8 cellular contexts compared by ENCODE assay signal in genomic region chr4:2798399-2799301, GRCh38. TPM values are rescaled to one million over a fixed set of nuclear protein-coding genes. Genes with fewer than 3 reads are reported as not detected.
DNase-seq lines count a peak whose midpoint lies in the region; ATAC-seq and TF ChIP-seq lines count a peak whose summit lies in the region.

No MANE protein-coding gene starts in this region.

- H3K27ac Mint-ChIP-seq in endothelial cell (ENCODE audit: unreplicated experiment) (no peak overlapping the region), osteocyte (ENCODE audit: unreplicated experiment) (peak overlapping the region; percentile 94)

- H3K27me3 Mint-ChIP-seq in endothelial cell (ENCODE audit: unreplicated experiment) (peaks cover 3% of the 10 kb centered on the region), osteocyte (ENCODE audit: unreplicated experiment) (no peaks in the 10 kb centered on the region)

- H3K9me3 Mint-ChIP-seq in endothelial cell (ENCODE audit: unreplicated experiment): no peaks in the 10 kb centered on the region
- H3K9me3 Mint-ChIP-seq in osteocyte (ENCODE audit: unreplicated experiment): no peaks in the 10 kb centered on the region

- H3K4me1 Mint-ChIP-seq in endothelial cell (ENCODE audit: unreplicated experiment) (peaks cover 28% of the 10 kb centered on the region), osteocyte (ENCODE audit: unreplicated experiment) (peaks cover 85% of the 10 kb centered on the region)

- TF ChIP-seq CTCF in endothelial cell (IDR thresholded peaks at IDR 0.05; ENCODE audit: unreplicated experiment) (no peak), osteocyte (IDR thresholded peaks at IDR 0.05) (no peak)

- DNase-seq in DMS 273 (lab: John Stamatoyannopoulos, UW; ENCODE audit: unreplicated experiment) (peak; percentile 85), DMS 273 treated with DMSO at 0.1 percent for 48 hours (lab: John Stamatoyannopoulos, UW) (no peak), UCSD-AML1 (lab: John Stamatoyannopoulos, UW; ENCODE audit: unreplicated experiment) (peak; percentile 79), endothelial cell (ENCODE audit: low spot score) (peak; percentile 60), osteocyte (ENCODE audit: extremely low spot score, unreplicated experiment) (no peak), HCEC 1CT (no peak), cortex of kidney (lab: John Stamatoyannopoulos, UW) (no peak)

- H3K4me3 Mint-ChIP-seq in endothelial cell (ENCODE audit: unreplicated experiment) (peak overlapping the region; percentile 56), osteocyte (ENCODE audit: unreplicated experiment) (peak overlapping the region; percentile 48)

- ATAC-seq in HG03354 (IDR thresholded peaks at IDR 0.05; ENCODE audit: poor library complexity, severe bottlenecking, unreplicated experiment): peak; percentile 48

- H3K36me3 Mint-ChIP-seq in endothelial cell (ENCODE audit: low read depth, unreplicated experiment) (no peaks in the 10 kb centered on the region), osteocyte (ENCODE audit: unreplicated experiment) (peaks cover 2% of the 10 kb centered on the region)

RNA-seq across cellular contexts. Expression of gene SH3BP2, which starts 5.8 kb away (rescaled TPM):
- total RNA-seq in endothelial cell (ENCODE audit: unreplicated experiment) (150 TPM), osteocyte (105 and 110 TPM in 2 replicates)

RNA-seq across cellular contexts. Expression of gene TNIP2, which starts 42.5 kb away (rescaled TPM):
- total RNA-seq in endothelial cell (ENCODE audit: unreplicated experiment) (29.3 TPM), osteocyte (32.7 and 34.0 TPM in 2 replicates)

RNA-seq across cellular contexts. Expression of gene ADD1, which starts 45.0 kb away (rescaled TPM):
- total RNA-seq in endothelial cell (ENCODE audit: unreplicated experiment) (337 TPM), osteocyte (273 and 274 TPM in 2 replicates)

Comparison
In these comparisons a context has a peak if more than half of its experiments do, and no peak if none do; other contexts are left out.
1. DNase-seq: peak in DMS 273 (single experiment), UCSD-AML1 (single experiment) and endothelial cell (single experiment); none in DMS 273 treated with DMSO at 0.1 percent for 48 hours (single experiment), osteocyte (single experiment), HCEC 1CT (single experiment) and cortex of kidney (single experiment).